8 cellular contexts compared by ENCODE assay signal in genomic region chr5:7886849-7887460, GRCh38. TPM values are rescaled to one million over a fixed set of nuclear protein-coding genes. Genes with fewer than 3 reads are reported as not detected.
DNase-seq lines count a peak whose midpoint lies in the region; ATAC-seq and TF ChIP-seq lines count a peak whose summit lies in the region.

No MANE protein-coding gene starts in this region.

- no peaks in the 10 kb centered on the region for H3K9me3 Mint-ChIP-seq in chondrocyte (ENCODE audit: low read depth)
- no peaks in the 10 kb centered on the region for H3K9me3 Mint-ChIP-seq in activated naive CD4-positive, alpha-beta T cell treated with anti-CD3 and anti-CD28 coated beads, Interleukin-2, amount 10 ng/mL, durations not matched to agents 7 days and 5 days

- TF ChIP-seq CTCF in GM10266 (IDR thresholded peaks at IDR 0.05; ENCODE audit: control insufficient read depth, insufficient read depth, low read depth, missing control alignments) = peak; percentile 43
- TF ChIP-seq CTCF in chondrocyte (IDR thresholded peaks at IDR 0.05) = peak; percentile 88

- H3K4me1 Mint-ChIP-seq in chondrocyte (ENCODE audit: low read depth) = peaks cover 12% of the 10 kb centered on the region
- peaks cover 2% of the 10 kb centered on the region for H3K4me1 Mint-ChIP-seq in activated naive CD4-positive, alpha-beta T cell treated with anti-CD3 and anti-CD28 coated beads, Interleukin-2, amount 10 ng/mL, durations not matched to agents 7 days and 5 days

- no peak overlapping the region for H3K4me3 Mint-ChIP-seq in chondrocyte (ENCODE audit: unreplicated experiment)
- no peak overlapping the region for H3K4me3 Mint-ChIP-seq in activated naive CD4-positive, alpha-beta T cell treated with anti-CD3 and anti-CD28 coated beads, Interleukin-2, amount 10 ng/mL, durations not matched to agents 7 days and 5 days

- no peak overlapping the region for H3K27ac Mint-ChIP-seq in chondrocyte (ENCODE audit: unreplicated experiment)
- H3K27ac Mint-ChIP-seq in activated naive CD4-positive, alpha-beta T cell treated with anti-CD3 and anti-CD28 coated beads, Interleukin-2, amount 10 ng/mL, durations not matched to agents 7 days and 5 days = no peak overlapping the region

- H3K36me3 Mint-ChIP-seq in chondrocyte (ENCODE audit: low read depth) = peaks cover 19% of the 10 kb centered on the region
- peaks cover 53% of the 10 kb centered on the region for H3K36me3 Mint-ChIP-seq in activated naive CD4-positive, alpha-beta T cell treated with anti-CD3 and anti-CD28 coated beads, Interleukin-2, amount 10 ng/mL, durations not matched to agents 7 days and 5 days

- no peaks in the 10 kb centered on the region for H3K27me3 Mint-ChIP-seq in chondrocyte (ENCODE audit: low read depth)
- no peaks in the 10 kb centered on the region for H3K27me3 Mint-ChIP-seq in activated naive CD4-positive, alpha-beta T cell treated with anti-CD3 and anti-CD28 coated beads, Interleukin-2, amount 10 ng/mL, durations not matched to agents 7 days and 5 days

- DNase-seq in GM10266 (ENCODE audit: extremely low spot score) (no peak), NCI-H460 (ENCODE audit: extremely low read depth, low read depth) (peak; percentile 36), chondrocyte (ENCODE audit: low spot score) (no peak), midbrain (lab: John Stamatoyannopoulos, UW) (peak; percentile 67)
- DNase-seq in activated naive CD4-positive, alpha-beta T cell treated with anti-CD3 and anti-CD28 coated beads, Interleukin-2, amount 10 ng/mL, durations not matched to agents 7 days and 5 days = no peak

- CTCF ChIA-PET in activated naive CD4-positive, alpha-beta T cell treated with anti-CD3 and anti-CD28 coated beads, Interleukin-2, amount 10 ng/mL, durations not matched to agents 7 days and 5 days (lab: Charles Lee) = interaction anchor here (1.0 to 3.4 kb wide), 10 partner anchors 9 to 41 kb away, joined by 3 to 23 read pairs (median 6); partner anchors contain the start of genes FASTKD3 and MTRR

- peak; percentile 74 for ATAC-seq in HG02885 (IDR thresholded peaks at IDR 0.05; ENCODE audit: poor library complexity, unreplicated experiment)
- no peak for ATAC-seq in HG03045 (IDR thresholded peaks at IDR 0.05; ENCODE audit: unreplicated experiment)
- ATAC-seq in HG02571 (IDR thresholded peaks at IDR 0.05; ENCODE audit: unreplicated experiment) = no peak

RNA-seq across cellular contexts. Expression of gene MTRR, which starts 18.0 kb away (rescaled TPM):
- total RNA-seq in NCI-H460 (2014; rRNA removed; shearing (Covaris generic)) = 69.5 and 88.2 TPM in 2 replicates
- 45.1 and 88.9 TPM in 2 replicates for polyA plus RNA-seq in NCI-H460 (2014; cell fraction: nucleus; rRNA removed)
- 27.4 to 37.2 TPM (median 28.4 TPM) in 3 replicates for total RNA-seq in chondrocyte

RNA-seq across cellular contexts. Expression of gene FASTKD3, which starts 18.1 kb away (rescaled TPM):
- total RNA-seq in NCI-H460 (2014; rRNA removed; shearing (Covaris generic)) = 23.7 and 25.2 TPM in 2 replicates
- 36.2 and 41.1 TPM in 2 replicates for polyA plus RNA-seq in NCI-H460 (2014; cell fraction: nucleus; rRNA removed)
- total RNA-seq in chondrocyte = 6.9 to 10.2 TPM (median 9.2 TPM) in 3 replicates

RNA-seq across cellular contexts. Expression of gene CFAP90, which starts 36.0 kb away (rescaled TPM):
- total RNA-seq in NCI-H460 (2014; rRNA removed; shearing (Covaris generic)) = not detected in 2 replicates
- polyA plus RNA-seq in NCI-H460 (2014; cell fraction: nucleus; rRNA removed) = not detected in 2 replicates
- total RNA-seq in chondrocyte = 0.27 to 0.36 TPM in 2 of 3 replicates, not detected in the other

Comparison
In these comparisons a context has a peak if more than half of its experiments do, and no peak if none do; other contexts are left out.
1. DNase-seq: peak in NCI-H460 (single experiment) and midbrain (single experiment); none in GM10266 (single experiment), chondrocyte (single experiment) and activated naive CD4-positive, alpha-beta T cell treated with anti-CD3 and anti-CD28 coated beads, Interleukin-2, amount 10 ng/mL, durations not matched to agents 7 days and 5 days (single experiment).